Comparison of ENCODE assay signal across 9 cellular contexts in genomic region chr17:27602721-27603445, GRCh38. TPM values are rescaled to one million over a fixed set of nuclear protein-coding genes. Genes with fewer than 3 reads are reported as not detected.
A peak's percentile ranks its signal among the peaks of the same experiment; 100 is the strongest.
DNase-seq lines count a peak whose midpoint lies in the region; ATAC-seq and TF ChIP-seq lines count a peak whose summit lies in the region.
"Had no signal": no experiment of that assay in that cellular context is flagged by ENCODE, and none has a peak within 500 bp of the region (broad histone marks: within the 10 kb centered on the region; RNA-seq: fewer than 3 reads in every experiment).

No MANE protein-coding gene starts in this region.

- H3K9me3 ChIP-seq in neutrophil = no peaks in the 10 kb centered on the region

- TF ChIP-seq CTCF in foreskin fibroblast (IDR thresholded peaks at IDR 0.05; ENCODE audit: low read depth, low read length) (peak; percentile 96), neutrophil (IDR thresholded peaks at IDR 0.05) (peak; percentile 81)

- H3K9me3 Mint-ChIP-seq in activated T-helper 17 cell treated with anti-CD3 and anti-CD28 coated beads, Interleukin-2, amount 50 U/mL, for 72 hours = no peaks in the 10 kb centered on the region
- H3K9me3 Mint-ChIP-seq: activated naive CD4-positive, alpha-beta T cell treated with anti-CD3 and anti-CD28 coated beads, Interleukin-2, amount 50 U/mL, for 24 hours had no signal

- no peaks in the 10 kb centered on the region for H3K27me3 ChIP-seq in neutrophil

- no peak overlapping the region for H3K27ac Mint-ChIP-seq in activated T-helper 17 cell treated with anti-CD3 and anti-CD28 coated beads, Interleukin-2, amount 50 U/mL, for 72 hours
- H3K27ac Mint-ChIP-seq: activated naive CD4-positive, alpha-beta T cell treated with anti-CD3 and anti-CD28 coated beads, Interleukin-2, amount 50 U/mL, for 24 hours had no signal

- H3K27ac ChIP-seq in neutrophil = no peak overlapping the region

- H3K4me3 Mint-ChIP-seq in activated T-helper 17 cell treated with anti-CD3 and anti-CD28 coated beads, Interleukin-2, amount 50 U/mL, for 72 hours = no peak overlapping the region
- H3K4me3 Mint-ChIP-seq: activated naive CD4-positive, alpha-beta T cell treated with anti-CD3 and anti-CD28 coated beads, Interleukin-2, amount 50 U/mL, for 24 hours had no signal

- DNase-seq in DMS53 treated with DMSO at 0.1 percent for 48 hours (lab: John Stamatoyannopoulos, UW; ENCODE audit: unreplicated experiment) (peak; percentile 60), HT-29 (ENCODE audit: low spot score) (peak; percentile 82), SHP77 (lab: John Stamatoyannopoulos, UW) (peak; percentile 58 to 60), foreskin fibroblast (peak; percentile 40 to 83), superior temporal gyrus (ENCODE audit: extremely low spot score) (peak; percentile 85)

- no peaks in the 10 kb centered on the region for H3K27me3 Mint-ChIP-seq in activated T-helper 17 cell treated with anti-CD3 and anti-CD28 coated beads, Interleukin-2, amount 50 U/mL, for 72 hours
- H3K27me3 Mint-ChIP-seq: activated naive CD4-positive, alpha-beta T cell treated with anti-CD3 and anti-CD28 coated beads, Interleukin-2, amount 50 U/mL, for 24 hours had no signal

- no peak overlapping the region for H3K4me3 ChIP-seq in foreskin fibroblast (ENCODE audit: low read depth in 1 of 2, low read length in 2 of 2)
- H3K4me3 ChIP-seq in neutrophil (ENCODE audit: low read depth in 1 of 2, low read length in 1 of 2) = no peak overlapping the region

- peak; percentile 51 for ATAC-seq in activated T-helper 17 cell treated with anti-CD3 and anti-CD28 coated beads, Interleukin-2, amount 50 U/mL, for 72 hours (replicated peaks)
- ATAC-seq in HG03457 (IDR thresholded peaks at IDR 0.05; ENCODE audit: unreplicated experiment) = no peak

- H3K36me3 ChIP-seq in neutrophil = peaks cover 74% of the 10 kb centered on the region

- no peaks in the 10 kb centered on the region for H3K4me1 Mint-ChIP-seq in activated T-helper 17 cell treated with anti-CD3 and anti-CD28 coated beads, Interleukin-2, amount 50 U/mL, for 72 hours

- no peaks in the 10 kb centered on the region for H3K4me1 ChIP-seq in neutrophil (ENCODE audit: control insufficient read depth in 1 of 2, insufficient read depth in 1 of 2, low read depth in 1 of 2, low read length in 1 of 2)

- H3K36me3 Mint-ChIP-seq in activated T-helper 17 cell treated with anti-CD3 and anti-CD28 coated beads, Interleukin-2, amount 50 U/mL, for 72 hours (ENCODE audit: low read depth) = peaks cover 53% of the 10 kb centered on the region
- H3K36me3 Mint-ChIP-seq: activated naive CD4-positive, alpha-beta T cell treated with anti-CD3 and anti-CD28 coated beads, Interleukin-2, amount 50 U/mL, for 24 hours had no signal

RNA-seq across cellular contexts. Expression of gene LGALS9, which starts 28.1 kb away (rescaled TPM):
- 58.5 and 61.4 TPM in 2 replicates for total RNA-seq in HT-29 (2014; rRNA removed; shearing (Covaris generic))
- total RNA-seq in activated T-helper 17 cell treated with anti-CD3 and anti-CD28 coated beads, Interleukin-2, amount 50 U/mL, for 72 hours = 10 to 100 TPM; 29.7 to 36.8 TPM
